1 cellular context compared by ENCODE assay signal in genomic region chr10:93032105-93032808, GRCh38.
TF ChIP-seq lines count a peak whose summit lies in the region.

No MANE protein-coding gene starts in this region.

TF ChIP-seq in HepG2, 621 proteins besides CTCF, POLR2A, EP300 and RAD21 (continued from another document and continues in another):
- TF ChIP-seq SMAD9 (CRISPR knock-in tag; IDR thresholded peaks at IDR 0.05): no peak
- no peak for TF ChIP-seq ZNF609 (CRISPR knock-in tag; IDR thresholded peaks at IDR 0.05; ENCODE audit: borderline replicate concordance)
- no peak for TF ChIP-seq CHCHD3 (CRISPR knock-in tag; IDR thresholded peaks at IDR 0.05)
- TF ChIP-seq HDAC1 (CRISPR knock-in tag; IDR thresholded peaks at IDR 0.05): peak; percentile 47; the same call in 1 of the 2 replicates
- TF ChIP-seq GMEB1 (CRISPR knock-in tag; IDR thresholded peaks at IDR 0.05; ENCODE audit: borderline replicate concordance): no peak
- TF ChIP-seq ZNF354B (CRISPR knock-in tag; IDR thresholded peaks at IDR 0.05): no peak
- TF ChIP-seq ZBTB4 (CRISPR knock-in tag; IDR thresholded peaks at IDR 0.05; ENCODE audit: borderline replicate concordance): no peak
- TF ChIP-seq TCF7L2 (IDR thresholded peaks at IDR 0.05; ENCODE audit: low read depth, low read length): no peak
- no peak for TF ChIP-seq PRDM4 (CRISPR knock-in tag; IDR thresholded peaks at IDR 0.05; ENCODE audit: borderline replicate concordance)
- TF ChIP-seq ZNF142 (CRISPR knock-in tag; IDR thresholded peaks at IDR 0.05): no peak
- no peak for TF ChIP-seq U2AF2 (IDR thresholded peaks at IDR 0.05; ENCODE audit: low read depth, low read length)
- TF ChIP-seq ZSCAN21 (CRISPR knock-in tag; IDR thresholded peaks at IDR 0.05; ENCODE audit: borderline replicate concordance): no peak
- TF ChIP-seq FOSL2 (CRISPR knock-in tag; IDR thresholded peaks at IDR 0.05): peak; percentile 22; the same call in 1 of the 2 replicates
- no peak for TF ChIP-seq ZXDC (CRISPR knock-in tag; IDR thresholded peaks at IDR 0.05)
- no peak for TF ChIP-seq ZNF687 (CRISPR knock-in tag; IDR thresholded peaks at IDR 0.05)
- TF ChIP-seq ARHGAP35 (CRISPR knock-in tag; IDR thresholded peaks at IDR 0.05; ENCODE audit: borderline replicate concordance): no peak
- no peak for TF ChIP-seq ZMAT5 (CRISPR knock-in tag; IDR thresholded peaks at IDR 0.05; ENCODE audit: borderline replicate concordance, low read depth)
- TF ChIP-seq HHEX (CRISPR knock-in tag; IDR thresholded peaks at IDR 0.05): no peak
- no peak for TF ChIP-seq ZNF441 (CRISPR knock-in tag; IDR thresholded peaks at IDR 0.05; ENCODE audit: borderline replicate concordance)
- no peak for TF ChIP-seq RAD51 (IDR thresholded peaks at IDR 0.05; ENCODE audit: borderline replicate concordance)
- 0 out of 2 replicates have a peak, but pooled peaks have one; percentile 35 for TF ChIP-seq FOXO1 (CRISPR knock-in tag; IDR thresholded peaks at IDR 0.05)
- no peak for TF ChIP-seq GABPA (IDR thresholded peaks at IDR 0.05; ENCODE audit: low read depth, low read length)
- TF ChIP-seq GABPA (CRISPR knock-in tag; IDR thresholded peaks at IDR 0.05; ENCODE audit: low read depth): no peak
- peak; percentile 94 for TF ChIP-seq ZMYM3 (CRISPR knock-in tag; IDR thresholded peaks at IDR 0.05)
- no peak for TF ChIP-seq ZFP1 (CRISPR knock-in tag; IDR thresholded peaks at IDR 0.05)
- no peak for TF ChIP-seq SP1 (IDR thresholded peaks at IDR 0.05)
- TF ChIP-seq SP1 (CRISPR knock-in tag; IDR thresholded peaks at IDR 0.05): no peak
- TF ChIP-seq PHF20 (CRISPR knock-in tag; IDR thresholded peaks at IDR 0.05): no peak
